In the genomic region with DNA sequence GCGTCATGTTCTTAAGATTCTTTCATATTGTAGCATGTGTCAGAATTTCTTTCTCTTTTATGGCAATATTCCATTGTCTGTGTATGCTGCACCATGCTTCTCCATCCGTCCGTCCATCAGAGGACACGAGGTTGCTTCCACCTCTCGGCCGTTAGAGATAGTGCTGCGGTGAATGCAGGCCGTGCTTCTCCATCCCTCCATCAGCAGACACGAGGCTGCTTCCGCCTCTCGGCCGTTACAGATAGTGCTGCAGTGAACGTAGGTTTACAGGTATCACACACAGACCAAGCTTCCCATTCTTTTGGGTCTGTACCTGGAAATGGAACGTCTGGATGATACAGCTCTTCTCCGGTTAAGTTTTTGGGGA, we compare ENCODE assay signal across 21 cellular contexts.
DNase-seq lines count a peak whose midpoint lies in the region; ATAC-seq and TF ChIP-seq lines count a peak whose summit lies in the region.
"Had no signal": no experiment of that assay in that cellular context is flagged by ENCODE, and none has a peak within 500 bp of the region (broad histone marks: within the 10 kb centered on the region; RNA-seq: fewer than 3 reads in every experiment).

No MANE protein-coding gene starts in this region.

- H3K27me3 ChIP-seq in Caco-2 (replicated peaks; ENCODE audit: control insufficient read depth, insufficient read depth, low read length): no peaks in the 10 kb centered on the region
- no peaks in the 10 kb centered on the region for H3K27me3 ChIP-seq in prostate gland (replicated peaks; ENCODE audit: insufficient read depth)
- H3K27me3 ChIP-seq: BLaER1 treated with 17β-estradiol and CSF1 and Interleukin-3, amounts not matched to agents 10 nM and 100 nM; spleen; tibial artery had no signal

- DNase-seq in Caco-2 (peak in 1 of 2 experiments; percentile 36), RWPE1 (ENCODE audit: low spot score) (no peak), left colon (peak in 1 of 2 donors; percentile 30), prostate gland (ENCODE audit: low spot score) (no peak)
- DNase-seq in NK-92 treated with Interleukin-12 subunit alpha and Interleukin-12 subunit beta, amount 100 ng/mL, for 24 hours (lab: John Stamatoyannopoulos, UW): no peak
- DNase-seq in activated CD4-positive, alpha-beta T cell treated with anti-CD3 and anti-CD28 coated beads, Interleukin-2, amount 50 U/mL, for 1 hour: no peak
- DNase-seq in stimulated activated naive CD4-positive, alpha-beta T cell treated with Interleukin-2 at 50 U/mL for 16 hours (lab: John Stamatoyannopoulos, UW): no peak
- DNase-seq: ACHN; activated CD4-positive, alpha-beta memory T cell treated with anti-CD3 and anti-CD28 coated beads for 36 hours; HCEC 1CT; NCI-H2171 treated with DMSO at 0.1 percent for 48 hours; retina; spleen; stimulated activated CD4-positive, alpha-beta T cell treated with anti-CD3 and anti-CD28 coated beads, Interleukin-4, amount 100 ng/mL, for 1 hour; stimulated activated naive CD8-positive, alpha-beta T cell treated with anti-CD3 and anti-CD28 coated beads, Interleukin-15, Interleukin-2, amounts not matched to agents 100 U/mL and 50 U/mL, for 24 hours; tibial artery had no signal

- H3K36me3 ChIP-seq in Caco-2 (ENCODE audit: control insufficient read depth, insufficient read depth, low read length) (peaks cover 5% of the 10 kb centered on the region; the same call in 1 of the 2 replicates), prostate gland (no peaks in the 10 kb centered on the region)
- H3K36me3 ChIP-seq: tibial artery had no signal

- H3K4me3 ChIP-seq in Caco-2 (ENCODE audit: low read depth, low read length): no peak overlapping the region
- no peak overlapping the region for H3K4me3 ChIP-seq in prostate gland
- H3K4me3 ChIP-seq: BLaER1 treated with 17β-estradiol and CSF1 and Interleukin-3, amounts not matched to agents 10 nM and 100 nM; coronary artery; spleen; tibial artery had no signal

- TF ChIP-seq CTCF in Caco-2 (IDR thresholded peaks at IDR 0.05; ENCODE audit: insufficient read depth in 1 of 2, low read depth in 1 of 2, low read length in 1 of 2, severe bottlenecking in 1 of 2, unreplicated experiment in 1 of 2): peak in 1 of 2 experiments; percentile 34
- TF ChIP-seq CTCF in RWPE1 (conservative IDR thresholded peaks at IDR 0.05; ENCODE audit: low read depth): no peak
- TF ChIP-seq CTCF in prostate gland (IDR thresholded peaks at IDR 0.05): no peak

- peaks cover 17% of the 10 kb centered on the region for H3K36me3 Mint-ChIP-seq in Caco-2 (ENCODE audit: insufficient read depth, unreplicated experiment)

- no peaks in the 10 kb centered on the region for H3K9me3 Mint-ChIP-seq in Caco-2 (ENCODE audit: unreplicated experiment)
- H3K9me3 Mint-ChIP-seq: activated CD4-positive, alpha-beta memory T cell treated with anti-CD3 and anti-CD28 coated beads for 36 hours; mesothelial cell of epicardium had no signal

- ATAC-seq in left colon (peak; percentile 23), HG03045 (IDR thresholded peaks at IDR 0.05; ENCODE audit: unreplicated experiment) (no peak)
- ATAC-seq: stimulated activated naive CD8-positive, alpha-beta T cell treated with anti-CD3 and anti-CD28 coated beads, Interleukin-15, Interleukin-2, amounts not matched to agents 100 U/mL and 50 U/mL, for 24 hours had no signal

- H3K4me1 ChIP-seq in Caco-2 (peaks cover 44% of the 10 kb centered on the region), prostate gland (replicated peaks) (peaks cover 15% of the 10 kb centered on the region)

- TF ChIP-seq POLR2A in prostate gland (IDR thresholded peaks at IDR 0.05): no peak

- peaks cover 28% of the 10 kb centered on the region for H3K4me1 Mint-ChIP-seq in Caco-2 (ENCODE audit: low read depth, unreplicated experiment)

- WGBS in prostate gland: 77% methylated on average over 15 of the region's 15 CpGs

- peak overlapping the region; percentile 23 for H3K27ac ChIP-seq in RWPE1
- H3K27ac ChIP-seq in prostate gland: peak overlapping the region; percentile 43 to 56
- H3K27ac ChIP-seq: coronary artery, KMS-11, spleen, tibial artery had no signal

- POLR2A ChIA-PET in Caco-2 (lab: Charles Lee): no interaction called here
- POLR2A ChIA-PET in RWPE1 (lab: Yijun Ruan, JAX; ENCODE audit: low non-redundant PET): no interaction called here

- no peaks in the 10 kb centered on the region for H3K27me3 Mint-ChIP-seq in Caco-2 (ENCODE audit: insufficient read depth, unreplicated experiment)
- H3K27me3 Mint-ChIP-seq: activated CD4-positive, alpha-beta memory T cell treated with anti-CD3 and anti-CD28 coated beads for 36 hours had no signal

- peak overlapping the region; percentile 42 for H3K4me3 Mint-ChIP-seq in Caco-2 (ENCODE audit: unreplicated experiment)
- H3K4me3 Mint-ChIP-seq: activated CD4-positive, alpha-beta memory T cell treated with anti-CD3 and anti-CD28 coated beads for 36 hours; mesothelial cell of epicardium had no signal

- H3K27ac Mint-ChIP-seq in Caco-2 (ENCODE audit: unreplicated experiment): peak overlapping the region; percentile 94
- H3K27ac Mint-ChIP-seq: activated CD4-positive, alpha-beta memory T cell treated with anti-CD3 and anti-CD28 coated beads for 36 hours; mesothelial cell of epicardium had no signal

- H3K9me3 ChIP-seq in Caco-2 (no peaks in the 10 kb centered on the region), prostate gland (no peaks in the 10 kb centered on the region)
- H3K9me3 ChIP-seq: BLaER1 treated with 17β-estradiol and CSF1 and Interleukin-3, amounts not matched to agents 10 nM and 100 nM; spleen; tibial artery had no signal

- no TSS peak for BruUV-seq in Caco-2 (replicated peaks; lab: Mats Ljungman, UMichigan)

- CTCF ChIA-PET in Caco-2 (lab: Charles Lee): interaction anchor here (0.6 to 1.3 kb wide), 3 partner anchors 9 to 133 kb away, joined by 3 to 5 read pairs (median 3); no protein-coding TSS in a partner anchor
- CTCF ChIA-PET in RWPE1 (lab: Yijun Ruan, JAX): interaction anchor here (0.6 to 0.7 kb wide), 2 partner anchors 31 to 1231 kb away, joined by 3 read pairs; no protein-coding TSS in a partner anchor

- intact Hi-C loops in Caco-2 (cut with micrococcal nuclease; ENCODE audit: unreplicated experiment) (no loop called here), left colon (cut with DNase I, micrococcal nuclease) (no loop called here), prostate gland (cut with DNase I) (no loop called here)
